11 cellular contexts compared by ENCODE assay signal in the genomic region with DNA sequence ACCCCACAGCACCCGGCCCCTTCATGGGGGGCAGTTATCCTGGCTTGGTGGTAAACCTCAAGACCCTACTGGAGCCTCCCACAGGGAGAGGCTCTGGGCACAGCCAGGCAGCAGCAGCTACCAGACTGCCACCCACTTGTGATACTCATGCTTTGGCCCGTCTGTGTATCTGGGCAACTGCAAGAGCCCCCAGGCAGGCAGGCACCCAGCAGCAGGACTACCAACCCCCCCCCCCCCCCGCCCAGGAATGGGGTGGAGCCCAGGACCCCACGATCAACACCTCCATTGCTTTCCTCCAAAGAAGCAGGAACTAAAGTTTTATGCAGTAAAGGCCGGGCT. TPM values are rescaled to one million over a fixed set of nuclear protein-coding genes. Genes with fewer than 3 reads are reported as not detected.
DNase-seq lines count a peak whose midpoint lies in the region; ATAC-seq, FAIRE-seq and TF ChIP-seq lines count a peak whose summit lies in the region.
"Had no signal": no experiment of that assay in that cellular context is flagged by ENCODE, and none has a peak within 500 bp of the region (broad histone marks: within the 10 kb centered on the region; RNA-seq: fewer than 3 reads in every experiment).

No MANE protein-coding gene starts in this region.

- peaks cover 6 to 7% (median 7%) of the 10 kb centered on the region in 3 experiments for H3K36me3 Mint-ChIP-seq in H9 (ENCODE audit: insufficient read depth in 1 of 3, low read depth in 3 of 3)
- H3K36me3 Mint-ChIP-seq in chondrocyte (ENCODE audit: low read depth): peaks cover 4% of the 10 kb centered on the region

- DNase-seq in H9 (peak; percentile 25), RWPE1 (ENCODE audit: low spot score) (no peak), endothelial cell of umbilical vein (ENCODE audit: low read depth, low spot score) (peak; percentile 29), chondrocyte (ENCODE audit: low spot score) (no peak), NCI-H1417 (lab: John Stamatoyannopoulos, UW) (no peak)
- no peak for DNase-seq in stimulated activated naive CD8-positive, alpha-beta T cell treated with anti-CD3 and anti-CD28 coated beads, Interleukin-15, amount 100 ng/mL, for 72 hours
- DNase-seq: cerebellar nuclear complex, PC-3 had no signal

- TF ChIP-seq POLR2A in endothelial cell of umbilical vein (IDR thresholded peaks at IDR 0.05; ENCODE audit: low read depth, low read length): no peak

- no peak overlapping the region for H3K18ac ChIP-seq in H9 (ENCODE audit: insufficient read length, low read depth, low read length)

- H3K4me3 ChIP-seq in endothelial cell of umbilical vein (replicated peaks in 1 of 3; ENCODE audit: insufficient read depth in 1 of 3, low read depth in 1 of 3, low read length in 3 of 3): no peak overlapping the region
- H3K4me3 ChIP-seq: hepatocyte had no signal

- H3K4me1 Mint-ChIP-seq in H9 (peaks cover 12 to 16% of the 10 kb centered on the region in 2 experiments), chondrocyte (ENCODE audit: low read depth) (peaks cover 4% of the 10 kb centered on the region)
- peaks cover 55% of the 10 kb centered on the region for H3K4me1 Mint-ChIP-seq in stimulated activated naive CD8-positive, alpha-beta T cell treated with anti-CD3 and anti-CD28 coated beads, Interleukin-15, amount 100 ng/mL, for 72 hours

- H3K9me3 Mint-ChIP-seq in H9 (peaks cover 3 to 7% of the 10 kb centered on the region in 2 experiments; a peak in 3 of 5 replicates), chondrocyte (ENCODE audit: low read depth) (no peaks in the 10 kb centered on the region)
- H3K9me3 Mint-ChIP-seq in stimulated activated naive CD8-positive, alpha-beta T cell treated with anti-CD3 and anti-CD28 coated beads, Interleukin-15, amount 100 ng/mL, for 72 hours: peaks cover 0 to 6% of the 10 kb centered on the region in 2 donors

- no peak overlapping the region for H2AK5ac ChIP-seq in H9 (ENCODE audit: insufficient read length, low read length)

- H3K23ac ChIP-seq in H9 (ENCODE audit: insufficient read length, low read depth, low read length): no peak overlapping the region

- H3K4me1 ChIP-seq in H9 (ENCODE audit: insufficient read depth, low read length) (no peaks in the 10 kb centered on the region), endothelial cell of umbilical vein (ENCODE audit: control insufficient read depth, extremely low read depth, insufficient read depth, low read length) (peaks cover 47% of the 10 kb centered on the region)

- no peak overlapping the region for H2BK15ac ChIP-seq in H9 (ENCODE audit: low read depth, low read length)

- H3K4me2 ChIP-seq in H9 (ENCODE audit: insufficient read depth, insufficient read length, low read length) (no peak overlapping the region), endothelial cell of umbilical vein (ENCODE audit: insufficient read depth, low read length) (no peak overlapping the region)

- H3K79me2 ChIP-seq in H9 (ENCODE audit: insufficient read depth, low read length) (no peaks in the 10 kb centered on the region), endothelial cell of umbilical vein (ENCODE audit: control insufficient read depth, insufficient read depth, low read length) (peaks cover 30% of the 10 kb centered on the region)
- H3K79me2 ChIP-seq: hepatocyte had no signal

- H3K4me3 Mint-ChIP-seq in H9 (no peak overlapping the region), chondrocyte (ENCODE audit: unreplicated experiment) (no peak overlapping the region)
- peak overlapping the region; percentile 77 to 82 for H3K4me3 Mint-ChIP-seq in stimulated activated naive CD8-positive, alpha-beta T cell treated with anti-CD3 and anti-CD28 coated beads, Interleukin-15, amount 100 ng/mL, for 72 hours

- no peak overlapping the region for H2AFZ ChIP-seq in H9 (ENCODE audit: low read length)
- no peak overlapping the region for H2AFZ ChIP-seq in endothelial cell of umbilical vein (ENCODE audit: low read depth, low read length)
- H2AFZ ChIP-seq: hepatocyte had no signal

- peaks cover 3 to 8% of the 10 kb centered on the region in 2 experiments for H3K36me3 ChIP-seq in endothelial cell of umbilical vein (ENCODE audit: control insufficient read depth in 2 of 2, extremely low read depth in 1 of 2, insufficient read depth in 2 of 2, low read length in 2 of 2)

- H2BK5ac ChIP-seq in H9 (ENCODE audit: insufficient read length, low read length): no peak overlapping the region

- BruUV-seq in endothelial cell of umbilical vein (replicated peaks; lab: Mats Ljungman, UMichigan): no TSS peak

- TF ChIP-seq CTCF in H9 (conservative IDR thresholded peaks at IDR 0.05) (no peak), RWPE1 (conservative IDR thresholded peaks at IDR 0.05; ENCODE audit: low read depth) (no peak), endothelial cell of umbilical vein (IDR thresholded peaks at IDR 0.05; ENCODE audit: extremely low read depth in 1 of 2, insufficient read depth in 1 of 2, low read depth in 1 of 2, low read length in 2 of 2) (no peak), chondrocyte (IDR thresholded peaks at IDR 0.05) (no peak)

- POLR2A ChIA-PET in RWPE1 (lab: Yijun Ruan, JAX; ENCODE audit: low non-redundant PET): no interaction called here
- POLR2A ChIA-PET in endothelial cell of umbilical vein (lab: Charles Lee): interaction anchor here (1.2 to 3.2 kb wide), 2 partner anchors 9 to 14 kb away, joined by 3 to 6 read pairs; a partner anchor contains a TSS

- no peak overlapping the region for H3K4ac ChIP-seq in H9 (ENCODE audit: low read depth, low read length)

- H4K8ac ChIP-seq in H9 (replicated peaks; ENCODE audit: insufficient read length, low read depth, low read length): no peak overlapping the region

- FAIRE-seq in endothelial cell of umbilical vein (lab: Jason Lieb, UNC): no peak

- H3K9me3 ChIP-seq in H9 (ENCODE audit: control insufficient read depth, low read depth, low read length): no peaks in the 10 kb centered on the region
- H3K9me3 ChIP-seq in endothelial cell of umbilical vein (replicated peaks; ENCODE audit: control insufficient read depth, insufficient read depth, low read length): no peaks in the 10 kb centered on the region

- no CpG with 5 or more reads among the region's 5 CpGs for WGBS in H9 (ENCODE audit: extremely low coverage, insufficient read length, low lambda C conversion rate)

- H4K91ac ChIP-seq in H9 (ENCODE audit: insufficient read length, low read depth, low read length): no peak overlapping the region

- no peak overlapping the region for H3K14ac ChIP-seq in H9 (ENCODE audit: insufficient read depth, low read length)

- H4K20me1 ChIP-seq in H9 (ENCODE audit: control insufficient read depth, insufficient read depth, insufficient read length) (peaks cover 3% of the 10 kb centered on the region), endothelial cell of umbilical vein (replicated peaks; ENCODE audit: control insufficient read depth, extremely low read depth, insufficient read depth, low read length) (no peaks in the 10 kb centered on the region)

- no peaks in the 10 kb centered on the region for H3K9me1 ChIP-seq in endothelial cell of umbilical vein (replicated peaks; ENCODE audit: control insufficient read depth, extremely low read depth, insufficient read depth, low read length)

- H3K27ac ChIP-seq in H9 (ENCODE audit: insufficient read length, low read depth, low read length) (no peak overlapping the region), RWPE1 (peak overlapping the region; percentile 51), endothelial cell of umbilical vein (ENCODE audit: insufficient read depth, low read depth, low read length) (peak overlapping the region; percentile 99)
- H3K27ac ChIP-seq: hepatocyte had no signal

- CTCF ChIA-PET in RWPE1 (lab: Yijun Ruan, JAX): interaction anchor here (0.6 to 1.4 kb wide), 2 partner anchors 126 to 173 kb away, joined by 3 to 9 read pairs; no protein-coding TSS in a partner anchor
- CTCF ChIA-PET in endothelial cell of umbilical vein (lab: Charles Lee): interaction anchor here (0.9 to 3.6 kb wide), 7 partner anchors 9 to 132 kb away, joined by 4 to 24 read pairs (median 6); a partner anchor contains a TSS

- no peak overlapping the region for H4K5ac ChIP-seq in H9 (ENCODE audit: insufficient read length, low read depth, low read length)

- no peak overlapping the region for H2BK120ac ChIP-seq in H9 (ENCODE audit: low read depth, low read length, poor library complexity, severe bottlenecking)

- H3T11ph ChIP-seq in H9 (ENCODE audit: low read length): no peak overlapping the region

- no peak overlapping the region for H3K56ac ChIP-seq in H9 (ENCODE audit: insufficient read length, low read depth, low read length)

- intact Hi-C loops in endothelial cell of umbilical vein (cut with micrococcal nuclease): loop anchor here (2.0 to 5.0 kb wide), 3 partner anchors 144 to 904 kb away; a partner anchor contains a TSS

- H3K9ac ChIP-seq in H9 (ENCODE audit: extremely low read depth, insufficient read length, low read length): no peak overlapping the region
- H3K9ac ChIP-seq in endothelial cell of umbilical vein (replicated peaks; ENCODE audit: extremely low read depth, insufficient read depth, low read length): peak overlapping the region; percentile 69

- H3K27me3 ChIP-seq in H9 (ENCODE audit: insufficient read depth, low read length): peaks cover 19% of the 10 kb centered on the region; the same call in 1 of the 2 replicates
- no peaks in the 10 kb centered on the region for H3K27me3 ChIP-seq in endothelial cell of umbilical vein (ENCODE audit: control insufficient read depth in 2 of 2, insufficient read depth in 2 of 2, low read length in 2 of 2)

- ATAC-seq in stimulated activated naive CD8-positive, alpha-beta T cell treated with anti-CD3 and anti-CD28 coated beads, Interleukin-15, amount 100 ng/mL, for 72 hours: no peak
- ATAC-seq in HG03565 (IDR thresholded peaks at IDR 0.05; ENCODE audit: unreplicated experiment) (no peak), GM21528 (IDR thresholded peaks at IDR 0.05; ENCODE audit: low FRiP score, unreplicated experiment) (no peak)

- H3K27ac Mint-ChIP-seq in H9 (no peak overlapping the region), chondrocyte (ENCODE audit: unreplicated experiment) (no peak overlapping the region)
- H3K27ac Mint-ChIP-seq in stimulated activated naive CD8-positive, alpha-beta T cell treated with anti-CD3 and anti-CD28 coated beads, Interleukin-15, amount 100 ng/mL, for 72 hours: no peak overlapping the region

- peaks cover 3% of the 10 kb centered on the region for H3K23me2 ChIP-seq in H9 (ENCODE audit: insufficient read length, low read depth, low read length, poor library complexity, severe bottlenecking)

- no peaks in the 10 kb centered on the region for H3K79me1 ChIP-seq in H9 (ENCODE audit: insufficient read depth, low read depth, low read length, poor library complexity, severe bottlenecking)

- peaks cover 41% of the 10 kb centered on the region for H3K27me3 Mint-ChIP-seq in H9 (ENCODE audit: low read depth)
- peaks cover 9% of the 10 kb centered on the region for H3K27me3 Mint-ChIP-seq in stimulated activated naive CD8-positive, alpha-beta T cell treated with anti-CD3 and anti-CD28 coated beads, Interleukin-15, amount 100 ng/mL, for 72 hours
- H3K27me3 Mint-ChIP-seq in chondrocyte (ENCODE audit: low read depth): peaks cover 2% of the 10 kb centered on the region

- no peak overlapping the region for H2BK20ac ChIP-seq in H9 (ENCODE audit: low read depth, low read length, poor library complexity, severe bottlenecking)

- dilution Hi-C loops in endothelial cell of umbilical vein (cut with MboI; ENCODE audit: extremely low pct_ligation_motif_present, low sequenced_read_pairs): no loop called here

- H2BK12ac ChIP-seq in H9 (ENCODE audit: insufficient read length, low read depth, low read length): no peak overlapping the region

RNA-seq across cellular contexts. Expression of a gene that starts 0.9 kb away (rescaled TPM):
- total RNA-seq in H9 (2021) (0.63 and 0.86 TPM in 2 replicates), endothelial cell of umbilical vein (74.4 and 91.5 TPM in 2 replicates), chondrocyte (0.38 to 0.47 TPM in 2 of 3 replicates, not detected in the other)
- 87.3 and 141 TPM in 2 replicates for polyA plus RNA-seq in endothelial cell of umbilical vein
- 40.8 and 60.9 TPM in 2 replicates for polyA plus RNA-seq in endothelial cell of umbilical vein (2011; cell fraction: cytosol; rRNA removed)
- 42.5 and 44.4 TPM in 2 replicates for polyA plus RNA-seq in endothelial cell of umbilical vein (2011; cell fraction: nucleus; rRNA removed)
- polyA plus RNA-seq in endothelial cell of umbilical vein (2012): 47.3 and 75.1 TPM in 2 replicates
- 16.2 and 18.2 TPM in 2 replicates for polyA minus RNA-seq in endothelial cell of umbilical vein
- polyA minus RNA-seq in endothelial cell of umbilical vein (2011; cell fraction: cytosol; rRNA and poly(A)+ RNA removed): not detected
- polyA minus RNA-seq in endothelial cell of umbilical vein (2011; cell fraction: nucleus; rRNA and poly(A)+ RNA removed): 9.0 and 18.8 TPM in 2 replicates

RNA-seq across cellular contexts. Expression of a gene that starts 13.0 kb away (rescaled TPM):
- 92.8 and 95.7 TPM in 2 replicates for total RNA-seq in H9 (2021)
- total RNA-seq in endothelial cell of umbilical vein: 42.2 and 53.0 TPM in 2 replicates
- polyA plus RNA-seq in endothelial cell of umbilical vein: 46.3 and 60.5 TPM in 2 replicates
- polyA plus RNA-seq in endothelial cell of umbilical vein (2011; cell fraction: cytosol; rRNA removed): 25.5 and 32.2 TPM in 2 replicates
- polyA plus RNA-seq in endothelial cell of umbilical vein (2011; cell fraction: nucleus; rRNA removed): 235 and 243 TPM in 2 replicates
- polyA plus RNA-seq in endothelial cell of umbilical vein (2012): 39.6 and 42.8 TPM in 2 replicates
- 26.5 and 37.9 TPM in 2 replicates for polyA minus RNA-seq in endothelial cell of umbilical vein
- 37.0 TPM for polyA minus RNA-seq in endothelial cell of umbilical vein (2011; cell fraction: cytosol; rRNA and poly(A)+ RNA removed)
- polyA minus RNA-seq in endothelial cell of umbilical vein (2011; cell fraction: nucleus; rRNA and poly(A)+ RNA removed): 27.6 and 47.5 TPM in 2 replicates
- 25.4 to 35.8 TPM (median 28.9 TPM) in 3 replicates for total RNA-seq in chondrocyte

RNA-seq across cellular contexts. Expression of a gene that starts 14.5 kb away (rescaled TPM):
- total RNA-seq in H9 (2021): 198 and 210 TPM in 2 replicates
- total RNA-seq in endothelial cell of umbilical vein: 95.4 and 97.6 TPM in 2 replicates
- 120 and 198 TPM in 2 replicates for polyA plus RNA-seq in endothelial cell of umbilical vein
- polyA plus RNA-seq in endothelial cell of umbilical vein (2011; cell fraction: cytosol; rRNA removed): 80.0 and 100 TPM in 2 replicates
- polyA plus RNA-seq in endothelial cell of umbilical vein (2011; cell fraction: nucleus; rRNA removed): 54.7 and 78.0 TPM in 2 replicates
- 38.9 and 59.8 TPM in 2 replicates for polyA plus RNA-seq in endothelial cell of umbilical vein (2012)
- 80.5 and 91.7 TPM in 2 replicates for polyA minus RNA-seq in endothelial cell of umbilical vein
- 98.0 TPM for polyA minus RNA-seq in endothelial cell of umbilical vein (2011; cell fraction: cytosol; rRNA and poly(A)+ RNA removed)
- 19.5 and 40.5 TPM in 2 replicates for polyA minus RNA-seq in endothelial cell of umbilical vein (2011; cell fraction: nucleus; rRNA and poly(A)+ RNA removed)
- total RNA-seq in chondrocyte: 45.2 to 49.5 TPM (median 47.3 TPM) in 3 replicates

RNA-seq across cellular contexts. Expression of a gene that starts 46.6 kb away (rescaled TPM):
- total RNA-seq in H9 (2021): 39.4 and 40.5 TPM in 2 replicates
- 63.1 and 67.9 TPM in 2 replicates for total RNA-seq in endothelial cell of umbilical vein
- 89.6 and 91.6 TPM in 2 replicates for polyA plus RNA-seq in endothelial cell of umbilical vein
- 73.4 and 87.2 TPM in 2 replicates for polyA plus RNA-seq in endothelial cell of umbilical vein (2011; cell fraction: cytosol; rRNA removed)
- 114 and 131 TPM in 2 replicates for polyA plus RNA-seq in endothelial cell of umbilical vein (2011; cell fraction: nucleus; rRNA removed)
- 49.2 and 49.9 TPM in 2 replicates for polyA plus RNA-seq in endothelial cell of umbilical vein (2012)
- polyA minus RNA-seq in endothelial cell of umbilical vein: 48.5 and 105 TPM in 2 replicates
- polyA minus RNA-seq in endothelial cell of umbilical vein (2011; cell fraction: cytosol; rRNA and poly(A)+ RNA removed): 46.1 TPM
- polyA minus RNA-seq in endothelial cell of umbilical vein (2011; cell fraction: nucleus; rRNA and poly(A)+ RNA removed): 14.1 and 22.6 TPM in 2 replicates
- 42.9 to 53.0 TPM (median 45.6 TPM) in 3 replicates for total RNA-seq in chondrocyte

RNA-seq across cellular contexts. Expression of a gene that starts 46.7 kb away (rescaled TPM):
- total RNA-seq in H9 (2021) (160 and 165 TPM in 2 replicates), endothelial cell of umbilical vein (81.6 and 97.0 TPM in 2 replicates), chondrocyte (38.4 to 67.1 TPM (median 58.5 TPM) in 3 replicates)
- 55.2 and 60.6 TPM in 2 replicates for polyA plus RNA-seq in endothelial cell of umbilical vein
- 36.0 and 59.9 TPM in 2 replicates for polyA plus RNA-seq in endothelial cell of umbilical vein (2011; cell fraction: cytosol; rRNA removed)
- polyA plus RNA-seq in endothelial cell of umbilical vein (2011; cell fraction: nucleus; rRNA removed): 82.2 and 90.1 TPM in 2 replicates
- 45.4 and 53.7 TPM in 2 replicates for polyA plus RNA-seq in endothelial cell of umbilical vein (2012)
- 12.2 and 13.6 TPM in 2 replicates for polyA minus RNA-seq in endothelial cell of umbilical vein
- 37.5 TPM for polyA minus RNA-seq in endothelial cell of umbilical vein (2011; cell fraction: cytosol; rRNA and poly(A)+ RNA removed)
- 15.8 and 48.0 TPM in 2 replicates for polyA minus RNA-seq in endothelial cell of umbilical vein (2011; cell fraction: nucleus; rRNA and poly(A)+ RNA removed)

Comparison
In these comparisons a context has a peak if more than half of its experiments do, and no peak if none do; other contexts are left out.
1. DNase-seq: peak in H9 (single experiment) and endothelial cell of umbilical vein (single experiment); none in RWPE1 (single experiment), stimulated activated naive CD8-positive, alpha-beta T cell treated with anti-CD3 and anti-CD28 coated beads, Interleukin-15, amount 100 ng/mL, for 72 hours (0 of 2), chondrocyte (single experiment) and NCI-H1417 (0 of 3).
2. H3K4me3 Mint-ChIP-seq: peak in stimulated activated naive CD8-positive, alpha-beta T cell treated with anti-CD3 and anti-CD28 coated beads, Interleukin-15, amount 100 ng/mL, for 72 hours (2 of 2); none in H9 (0 of 2) and chondrocyte (single experiment).
3. RNA of a gene that starts 0.9 kb away (total RNA-seq): 74.4 to 91.5 TPM in endothelial cell of umbilical vein; 0.63 to 0.86 TPM in H9 and 0.38 to 0.47 TPM in chondrocyte; every median in the first group is over 10 times any median in the second.